Comparison of ENCODE assay signal across 1 cellular context in genomic region chr16:69741951-69742904, GRCh38.
A peak's percentile ranks its signal among the peaks of the same experiment; 100 is the strongest.
TF ChIP-seq lines count a peak whose summit lies in the region.

No MANE protein-coding gene starts in this region.

TF ChIP-seq in HepG2, 621 proteins besides CTCF, POLR2A, EP300 and RAD21:
- TF ChIP-seq, protein P1, sequence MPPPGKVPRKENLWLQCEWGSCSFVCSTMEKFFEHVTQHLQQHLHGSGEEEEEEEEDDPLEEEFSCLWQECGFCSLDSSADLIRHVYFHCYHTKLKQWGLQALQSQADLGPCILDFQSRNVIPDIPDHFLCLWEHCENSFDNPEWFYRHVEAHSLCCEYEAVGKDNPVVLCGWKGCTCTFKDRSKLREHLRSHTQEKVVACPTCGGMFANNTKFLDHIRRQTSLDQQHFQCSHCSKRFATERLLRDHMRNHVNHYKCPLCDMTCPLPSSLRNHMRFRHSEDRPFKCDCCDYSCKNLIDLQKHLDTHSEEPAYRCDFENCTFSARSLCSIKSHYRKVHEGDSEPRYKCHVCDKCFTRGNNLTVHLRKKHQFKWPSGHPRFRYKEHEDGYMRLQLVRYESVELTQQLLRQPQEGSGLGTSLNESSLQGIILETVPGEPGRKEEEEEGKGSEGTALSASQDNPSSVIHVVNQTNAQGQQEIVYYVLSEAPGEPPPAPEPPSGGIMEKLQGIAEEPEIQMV (CRISPR knock-in tag; IDR thresholded peaks at IDR 0.05; ENCODE audit: low read depth), result no peak
- TF ChIP-seq, protein P2, sequence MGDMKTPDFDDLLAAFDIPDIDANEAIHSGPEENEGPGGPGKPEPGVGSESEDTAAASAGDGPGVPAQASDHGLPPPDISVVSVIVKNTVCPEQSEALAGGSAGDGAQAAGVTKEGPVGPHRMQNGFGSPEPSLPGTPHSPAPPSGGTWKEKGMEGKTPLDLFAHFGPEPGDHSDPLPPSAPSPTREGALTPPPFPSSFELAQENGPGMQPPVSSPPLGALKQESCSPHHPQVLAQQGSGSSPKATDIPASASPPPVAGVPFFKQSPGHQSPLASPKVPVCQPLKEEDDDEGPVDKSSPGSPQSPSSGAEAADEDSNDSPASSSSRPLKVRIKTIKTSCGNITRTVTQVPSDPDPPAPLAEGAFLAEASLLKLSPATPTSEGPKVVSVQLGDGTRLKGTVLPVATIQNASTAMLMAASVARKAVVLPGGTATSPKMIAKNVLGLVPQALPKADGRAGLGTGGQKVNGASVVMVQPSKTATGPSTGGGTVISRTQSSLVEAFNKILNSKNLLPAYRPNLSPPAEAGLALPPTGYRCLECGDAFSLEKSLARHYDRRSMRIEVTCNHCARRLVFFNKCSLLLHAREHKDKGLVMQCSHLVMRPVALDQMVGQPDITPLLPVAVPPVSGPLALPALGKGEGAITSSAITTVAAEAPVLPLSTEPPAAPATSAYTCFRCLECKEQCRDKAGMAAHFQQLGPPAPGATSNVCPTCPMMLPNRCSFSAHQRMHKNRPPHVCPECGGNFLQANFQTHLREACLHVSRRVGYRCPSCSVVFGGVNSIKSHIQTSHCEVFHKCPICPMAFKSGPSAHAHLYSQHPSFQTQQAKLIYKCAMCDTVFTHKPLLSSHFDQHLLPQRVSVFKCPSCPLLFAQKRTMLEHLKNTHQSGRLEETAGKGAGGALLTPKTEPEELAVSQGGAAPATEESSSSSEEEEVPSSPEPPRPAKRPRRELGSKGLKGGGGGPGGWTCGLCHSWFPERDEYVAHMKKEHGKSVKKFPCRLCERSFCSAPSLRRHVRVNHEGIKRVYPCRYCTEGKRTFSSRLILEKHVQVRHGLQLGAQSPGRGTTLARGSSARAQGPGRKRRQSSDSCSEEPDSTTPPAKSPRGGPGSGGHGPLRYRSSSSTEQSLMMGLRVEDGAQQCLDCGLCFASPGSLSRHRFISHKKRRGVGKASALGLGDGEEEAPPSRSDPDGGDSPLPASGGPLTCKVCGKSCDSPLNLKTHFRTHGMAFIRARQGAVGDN (CRISPR knock-in tag; IDR thresholded peaks at IDR 0.05), result peak; percentile 37
- TF ChIP-seq ZMAT3 (CRISPR knock-in tag; conservative IDR thresholded peaks at IDR 0.05) (no peak), ZNF878 (CRISPR knock-in tag; IDR thresholded peaks at IDR 0.05) (no peak), LCORL (IDR thresholded peaks at IDR 0.05) (0 out of 2 replicates have a peak, but pooled peaks have one; percentile 33), LCORL (CRISPR knock-in tag; IDR thresholded peaks at IDR 0.05) (no peak), AGO2 (optimal IDR thresholded peaks at IDR 0.05; ENCODE audit: low read depth, low read length) (peak; percentile 71), ZBTB38 (CRISPR knock-in tag; IDR thresholded peaks at IDR 0.05) (peak; percentile 86), ZNF768 (CRISPR knock-in tag; IDR thresholded peaks at IDR 0.05) (no peak), REPIN1 (CRISPR knock-in tag; IDR thresholded peaks at IDR 0.05; ENCODE audit: borderline replicate concordance, low read depth) (no peak), HNRNPL (IDR thresholded peaks at IDR 0.05; ENCODE audit: low read depth, low read length) (0 out of 2 replicates have a peak, but pooled peaks have one; percentile 42), SNRNP70 (IDR thresholded peaks at IDR 0.05; ENCODE audit: low read depth, low read length) (no peak), PPARG (CRISPR knock-in tag; conservative IDR thresholded peaks at IDR 0.05) (no peak), ZBTB10 (CRISPR knock-in tag; IDR thresholded peaks at IDR 0.05; ENCODE audit: borderline replicate concordance) (no peak), ZNF572 (CRISPR knock-in tag; IDR thresholded peaks at IDR 0.05) (no peak), MTA1 (CRISPR knock-in tag; IDR thresholded peaks at IDR 0.05; ENCODE audit: borderline replicate concordance) (no peak), YEATS2 (CRISPR knock-in tag; IDR thresholded peaks at IDR 0.05; ENCODE audit: borderline replicate concordance) (no peak), BCL6 (CRISPR knock-in tag; IDR thresholded peaks at IDR 0.05) (no peak), RBM39 (IDR thresholded peaks at IDR 0.05; ENCODE audit: low read depth, low read length, poor library complexity, severe bottlenecking) (peak; percentile 47), MNT (IDR thresholded peaks at IDR 0.05) (peak; percentile 70; the same call in 1 of the 2 replicates), SKI (IDR thresholded peaks at IDR 0.05; ENCODE audit: partially characterized antibody) (peak; percentile 48), BORCS8-MEF2B (CRISPR knock-in tag; IDR thresholded peaks at IDR 0.05) (no peak), TBP (CRISPR knock-in tag; IDR thresholded peaks at IDR 0.05) (no peak)
- TF ChIP-seq, protein P3, sequence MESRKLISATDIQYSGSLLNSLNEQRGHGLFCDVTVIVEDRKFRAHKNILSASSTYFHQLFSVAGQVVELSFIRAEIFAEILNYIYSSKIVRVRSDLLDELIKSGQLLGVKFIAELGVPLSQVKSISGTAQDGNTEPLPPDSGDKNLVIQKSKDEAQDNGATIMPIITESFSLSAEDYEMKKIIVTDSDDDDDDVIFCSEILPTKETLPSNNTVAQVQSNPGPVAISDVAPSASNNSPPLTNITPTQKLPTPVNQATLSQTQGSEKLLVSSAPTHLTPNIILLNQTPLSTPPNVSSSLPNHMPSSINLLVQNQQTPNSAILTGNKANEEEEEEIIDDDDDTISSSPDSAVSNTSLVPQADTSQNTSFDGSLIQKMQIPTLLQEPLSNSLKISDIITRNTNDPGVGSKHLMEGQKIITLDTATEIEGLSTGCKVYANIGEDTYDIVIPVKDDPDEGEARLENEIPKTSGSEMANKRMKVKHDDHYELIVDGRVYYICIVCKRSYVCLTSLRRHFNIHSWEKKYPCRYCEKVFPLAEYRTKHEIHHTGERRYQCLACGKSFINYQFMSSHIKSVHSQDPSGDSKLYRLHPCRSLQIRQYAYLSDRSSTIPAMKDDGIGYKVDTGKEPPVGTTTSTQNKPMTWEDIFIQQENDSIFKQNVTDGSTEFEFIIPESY (CRISPR knock-in tag; IDR thresholded peaks at IDR 0.05), result peak; percentile 96
